1 cellular context compared by ENCODE assay signal in the genomic region with DNA sequence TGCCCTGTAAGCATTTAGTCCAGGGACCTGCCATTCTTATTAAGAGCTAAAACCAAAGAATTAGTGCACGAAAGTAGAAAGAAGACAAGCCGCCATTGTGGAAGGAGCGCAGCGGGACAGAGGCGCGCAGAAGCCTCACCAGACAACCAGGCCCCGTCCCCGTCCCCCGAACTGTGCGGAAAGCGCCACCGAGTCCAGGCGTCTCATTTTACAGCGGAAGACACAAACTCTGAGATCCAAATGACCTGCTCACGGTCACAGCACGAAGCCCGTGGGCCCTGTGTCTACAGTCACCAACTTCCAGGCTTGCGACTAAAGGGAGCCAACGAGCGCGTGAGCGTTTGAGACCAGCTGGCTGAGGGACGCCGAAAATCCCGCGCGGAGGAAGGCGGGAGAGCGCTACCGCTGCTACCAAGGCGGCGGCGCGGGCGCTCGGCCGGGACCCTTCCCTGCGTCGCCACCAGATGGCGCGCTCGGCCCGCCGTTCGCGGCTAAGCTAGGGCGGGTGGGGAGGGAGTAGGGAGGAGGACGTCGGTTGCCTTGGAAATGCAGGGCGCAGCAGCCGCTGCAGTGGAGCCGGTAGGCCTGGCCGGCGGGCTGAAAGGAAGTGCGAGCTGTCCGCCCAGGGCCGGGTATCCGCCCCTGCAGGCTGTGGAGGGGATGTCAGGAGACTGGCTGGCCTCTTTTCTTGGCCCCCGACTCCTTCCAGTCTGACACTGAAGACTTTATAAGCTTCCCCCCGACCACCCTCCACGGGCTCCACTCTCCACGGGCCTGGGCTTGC.
TF ChIP-seq lines count a peak whose summit lies in the region.

No MANE protein-coding gene starts in this region.

TF ChIP-seq in HEK293, 187 proteins besides CTCF, POLR2A, EP300 and RAD21 (continued from another document and continues in another):
- TF ChIP-seq, protein P1, sequence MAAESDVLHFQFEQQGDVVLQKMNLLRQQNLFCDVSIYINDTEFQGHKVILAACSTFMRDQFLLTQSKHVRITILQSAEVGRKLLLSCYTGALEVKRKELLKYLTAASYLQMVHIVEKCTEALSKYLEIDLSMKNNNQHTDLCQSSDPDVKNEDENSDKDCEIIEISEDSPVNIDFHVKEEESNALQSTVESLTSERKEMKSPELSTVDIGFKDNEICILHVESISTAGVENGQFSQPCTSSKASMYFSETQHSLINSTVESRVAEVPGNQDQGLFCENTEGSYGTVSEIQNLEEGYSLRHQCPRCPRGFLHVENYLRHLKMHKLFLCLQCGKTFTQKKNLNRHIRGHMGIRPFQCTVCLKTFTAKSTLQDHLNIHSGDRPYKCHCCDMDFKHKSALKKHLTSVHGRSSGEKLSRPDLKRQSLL (tag by site-specific recombination; IDR thresholded peaks at IDR 0.05), result no peak
- TF ChIP-seq ZNF514 (tag by site-specific recombination; IDR thresholded peaks at IDR 0.05), result no peak
- no peak for TF ChIP-seq ZNF747 (tag by site-specific recombination; IDR thresholded peaks at IDR 0.05)
- 0 out of 2 replicates have a peak, but pooled peaks have one; percentile 47 for TF ChIP-seq MZF1 (tag by site-specific recombination; IDR thresholded peaks at IDR 0.05; ENCODE audit: borderline replicate concordance)
- TF ChIP-seq ZNF24 (tag by site-specific recombination; IDR thresholded peaks at IDR 0.05), result 0 out of 2 replicates have a peak, but pooled peaks have one; percentile 42
- TF ChIP-seq, protein P2, sequence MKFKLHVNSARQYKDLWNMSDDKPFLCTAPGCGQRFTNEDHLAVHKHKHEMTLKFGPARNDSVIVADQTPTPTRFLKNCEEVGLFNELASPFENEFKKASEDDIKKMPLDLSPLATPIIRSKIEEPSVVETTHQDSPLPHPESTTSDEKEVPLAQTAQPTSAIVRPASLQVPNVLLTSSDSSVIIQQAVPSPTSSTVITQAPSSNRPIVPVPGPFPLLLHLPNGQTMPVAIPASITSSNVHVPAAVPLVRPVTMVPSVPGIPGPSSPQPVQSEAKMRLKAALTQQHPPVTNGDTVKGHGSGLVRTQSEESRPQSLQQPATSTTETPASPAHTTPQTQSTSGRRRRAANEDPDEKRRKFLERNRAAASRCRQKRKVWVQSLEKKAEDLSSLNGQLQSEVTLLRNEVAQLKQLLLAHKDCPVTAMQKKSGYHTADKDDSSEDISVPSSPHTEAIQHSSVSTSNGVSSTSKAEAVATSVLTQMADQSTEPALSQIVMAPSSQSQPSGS (tag by site-specific recombination; IDR thresholded peaks at IDR 0.05; ENCODE audit: low read depth), result no peak
- TF ChIP-seq, protein P3, sequence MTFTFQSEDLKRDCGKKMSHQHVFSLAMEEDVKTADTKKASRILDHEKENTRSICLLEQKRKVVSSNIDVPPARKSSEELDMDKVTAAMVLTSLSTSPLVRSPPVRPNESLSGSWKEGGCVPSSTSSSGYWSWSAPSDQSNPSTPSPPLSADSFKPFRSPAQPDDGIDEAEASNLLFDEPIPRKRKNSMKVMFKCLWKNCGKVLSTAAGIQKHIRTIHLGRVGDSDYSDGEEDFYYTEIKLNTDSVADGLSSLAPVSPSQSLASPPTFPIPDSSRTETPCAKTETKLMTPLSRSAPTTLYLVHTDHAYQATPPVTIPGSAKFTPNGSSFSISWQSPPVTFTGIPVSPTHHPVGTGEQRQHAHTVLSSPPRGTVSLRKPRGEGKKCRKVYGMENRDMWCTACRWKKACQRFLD (tag by site-specific recombination; IDR thresholded peaks at IDR 0.05), result no peak
- no peak for TF ChIP-seq ZNF16 (tag by site-specific recombination; IDR thresholded peaks at IDR 0.05; ENCODE audit: low read depth)
- peak; percentile 25 for TF ChIP-seq ZFHX2 (tag by site-specific recombination; conservative IDR thresholded peaks at IDR 0.05)
- TF ChIP-seq, protein P4, sequence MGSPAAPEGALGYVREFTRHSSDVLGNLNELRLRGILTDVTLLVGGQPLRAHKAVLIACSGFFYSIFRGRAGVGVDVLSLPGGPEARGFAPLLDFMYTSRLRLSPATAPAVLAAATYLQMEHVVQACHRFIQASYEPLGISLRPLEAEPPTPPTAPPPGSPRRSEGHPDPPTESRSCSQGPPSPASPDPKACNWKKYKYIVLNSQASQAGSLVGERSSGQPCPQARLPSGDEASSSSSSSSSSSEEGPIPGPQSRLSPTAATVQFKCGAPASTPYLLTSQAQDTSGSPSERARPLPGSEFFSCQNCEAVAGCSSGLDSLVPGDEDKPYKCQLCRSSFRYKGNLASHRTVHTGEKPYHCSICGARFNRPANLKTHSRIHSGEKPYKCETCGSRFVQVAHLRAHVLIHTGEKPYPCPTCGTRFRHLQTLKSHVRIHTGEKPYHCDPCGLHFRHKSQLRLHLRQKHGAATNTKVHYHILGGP (tag by site-specific recombination; IDR thresholded peaks at IDR 0.05), result no peak
- TF ChIP-seq, protein P5, sequence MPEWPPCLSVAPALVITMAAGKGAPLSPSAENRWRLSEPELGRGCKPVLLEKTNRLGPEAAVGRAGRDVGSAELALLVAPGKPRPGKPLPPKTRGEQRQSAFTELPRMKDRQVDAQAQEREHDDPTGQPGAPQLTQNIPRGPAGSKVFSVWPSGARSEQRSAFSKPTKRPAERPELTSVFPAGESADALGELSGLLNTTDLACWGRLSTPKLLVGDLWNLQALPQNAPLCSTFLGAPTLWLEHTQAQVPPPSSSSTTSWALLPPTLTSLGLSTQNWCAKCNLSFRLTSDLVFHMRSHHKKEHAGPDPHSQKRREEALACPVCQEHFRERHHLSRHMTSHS (tag by site-specific recombination; IDR thresholded peaks at IDR 0.05), result no peak
- TF ChIP-seq ZFP41 (tag by site-specific recombination; IDR thresholded peaks at IDR 0.05; ENCODE audit: borderline replicate concordance), result no peak
- no peak for TF ChIP-seq ZNF223 (tag by site-specific recombination; IDR thresholded peaks at IDR 0.05)
- 0 out of 2 replicates have a peak, but pooled peaks have one; percentile 14 for TF ChIP-seq SP3 (tag by site-specific recombination; IDR thresholded peaks at IDR 0.05)
- TF ChIP-seq ZNF501 (tag by site-specific recombination; IDR thresholded peaks at IDR 0.05), result peak; percentile 70
- peak; percentile 57; the same call in 1 of the 2 replicates for TF ChIP-seq ZNF366 (tag by site-specific recombination; conservative IDR thresholded peaks at IDR 0.05)
- TF ChIP-seq, protein P6, sequence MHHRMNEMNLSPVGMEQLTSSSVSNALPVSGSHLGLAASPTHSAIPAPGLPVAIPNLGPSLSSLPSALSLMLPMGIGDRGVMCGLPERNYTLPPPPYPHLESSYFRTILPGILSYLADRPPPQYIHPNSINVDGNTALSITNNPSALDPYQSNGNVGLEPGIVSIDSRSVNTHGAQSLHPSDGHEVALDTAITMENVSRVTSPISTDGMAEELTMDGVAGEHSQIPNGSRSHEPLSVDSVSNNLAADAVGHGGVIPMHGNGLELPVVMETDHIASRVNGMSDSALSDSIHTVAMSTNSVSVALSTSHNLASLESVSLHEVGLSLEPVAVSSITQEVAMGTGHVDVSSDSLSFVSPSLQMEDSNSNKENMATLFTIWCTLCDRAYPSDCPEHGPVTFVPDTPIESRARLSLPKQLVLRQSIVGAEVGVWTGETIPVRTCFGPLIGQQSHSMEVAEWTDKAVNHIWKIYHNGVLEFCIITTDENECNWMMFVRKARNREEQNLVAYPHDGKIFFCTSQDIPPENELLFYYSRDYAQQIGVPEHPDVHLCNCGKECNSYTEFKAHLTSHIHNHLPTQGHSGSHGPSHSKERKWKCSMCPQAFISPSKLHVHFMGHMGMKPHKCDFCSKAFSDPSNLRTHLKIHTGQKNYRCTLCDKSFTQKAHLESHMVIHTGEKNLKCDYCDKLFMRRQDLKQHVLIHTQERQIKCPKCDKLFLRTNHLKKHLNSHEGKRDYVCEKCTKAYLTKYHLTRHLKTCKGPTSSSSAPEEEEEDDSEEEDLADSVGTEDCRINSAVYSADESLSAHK (tag by site-specific recombination; IDR thresholded peaks at IDR 0.05), result no peak
- TF ChIP-seq, protein P7, sequence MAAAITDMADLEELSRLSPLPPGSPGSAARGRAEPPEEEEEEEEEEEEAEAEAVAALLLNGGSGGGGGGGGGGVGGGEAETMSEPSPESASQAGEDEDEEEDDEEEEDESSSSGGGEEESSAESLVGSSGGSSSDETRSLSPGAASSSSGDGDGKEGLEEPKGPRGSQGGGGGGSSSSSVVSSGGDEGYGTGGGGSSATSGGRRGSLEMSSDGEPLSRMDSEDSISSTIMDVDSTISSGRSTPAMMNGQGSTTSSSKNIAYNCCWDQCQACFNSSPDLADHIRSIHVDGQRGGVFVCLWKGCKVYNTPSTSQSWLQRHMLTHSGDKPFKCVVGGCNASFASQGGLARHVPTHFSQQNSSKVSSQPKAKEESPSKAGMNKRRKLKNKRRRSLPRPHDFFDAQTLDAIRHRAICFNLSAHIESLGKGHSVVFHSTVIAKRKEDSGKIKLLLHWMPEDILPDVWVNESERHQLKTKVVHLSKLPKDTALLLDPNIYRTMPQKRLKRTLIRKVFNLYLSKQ (tag by site-specific recombination; IDR thresholded peaks at IDR 0.05; ENCODE audit: borderline replicate concordance), result no peak
- TF ChIP-seq ZNF23 (tag by site-specific recombination; IDR thresholded peaks at IDR 0.05; ENCODE audit: borderline replicate concordance), result no peak
- TF ChIP-seq OSR2 (tag by site-specific recombination; IDR thresholded peaks at IDR 0.05), result peak; percentile 53; the same call in 1 of the 2 replicates
- no peak for TF ChIP-seq ZBTB20 (tag by site-specific recombination; IDR thresholded peaks at IDR 0.05)
- peak; percentile 41; the same call in 1 of the 2 replicates for TF ChIP-seq ZNF394 (tag by site-specific recombination; IDR thresholded peaks at IDR 0.05; ENCODE audit: borderline replicate concordance)
- TF ChIP-seq KLF9 (tag by site-specific recombination; IDR thresholded peaks at IDR 0.05; ENCODE audit: low read depth), result no peak
- TF ChIP-seq, protein P8, sequence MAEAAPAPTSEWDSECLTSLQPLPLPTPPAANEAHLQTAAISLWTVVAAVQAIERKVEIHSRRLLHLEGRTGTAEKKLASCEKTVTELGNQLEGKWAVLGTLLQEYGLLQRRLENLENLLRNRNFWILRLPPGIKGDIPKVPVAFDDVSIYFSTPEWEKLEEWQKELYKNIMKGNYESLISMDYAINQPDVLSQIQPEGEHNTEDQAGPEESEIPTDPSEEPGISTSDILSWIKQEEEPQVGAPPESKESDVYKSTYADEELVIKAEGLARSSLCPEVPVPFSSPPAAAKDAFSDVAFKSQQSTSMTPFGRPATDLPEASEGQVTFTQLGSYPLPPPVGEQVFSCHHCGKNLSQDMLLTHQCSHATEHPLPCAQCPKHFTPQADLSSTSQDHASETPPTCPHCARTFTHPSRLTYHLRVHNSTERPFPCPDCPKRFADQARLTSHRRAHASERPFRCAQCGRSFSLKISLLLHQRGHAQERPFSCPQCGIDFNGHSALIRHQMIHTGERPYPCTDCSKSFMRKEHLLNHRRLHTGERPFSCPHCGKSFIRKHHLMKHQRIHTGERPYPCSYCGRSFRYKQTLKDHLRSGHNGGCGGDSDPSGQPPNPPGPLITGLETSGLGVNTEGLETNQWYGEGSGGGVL (tag by site-specific recombination; IDR thresholded peaks at IDR 0.05), result no peak
- no peak for TF ChIP-seq HOXC10 (CRISPR knock-in tag; IDR thresholded peaks at IDR 0.05)
- TF ChIP-seq ZNF121 (tag by site-specific recombination; IDR thresholded peaks at IDR 0.05), result no peak
- TF ChIP-seq ZNF664 (tag by site-specific recombination; IDR thresholded peaks at IDR 0.05), result no peak
- TF ChIP-seq WT1 (tag by site-specific recombination; IDR thresholded peaks at IDR 0.05), result peak; percentile 66
- no peak for TF ChIP-seq ZNF157 (tag by site-specific recombination; IDR thresholded peaks at IDR 0.05)
- TF ChIP-seq, protein P9, sequence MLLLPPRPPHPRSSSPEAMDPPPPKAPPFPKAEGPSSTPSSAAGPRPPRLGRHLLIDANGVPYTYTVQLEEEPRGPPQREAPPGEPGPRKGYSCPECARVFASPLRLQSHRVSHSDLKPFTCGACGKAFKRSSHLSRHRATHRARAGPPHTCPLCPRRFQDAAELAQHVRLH (tag by site-specific recombination; IDR thresholded peaks at IDR 0.05), result peak; percentile 78
- 0 out of 2 replicates have a peak, but pooled peaks have one; percentile 50 for TF ChIP-seq ZXDB (tag by site-specific recombination; IDR thresholded peaks at IDR 0.05)
- TF ChIP-seq ZNF221 (tag by site-specific recombination; IDR thresholded peaks at IDR 0.05; ENCODE audit: borderline replicate concordance), result no peak
- TF ChIP-seq ZNF341 (tag by site-specific recombination; IDR thresholded peaks at IDR 0.05; ENCODE audit: low read depth), result 0 out of 2 replicates have a peak, but pooled peaks have one; percentile 24
- peak; percentile 50 for TF ChIP-seq ZBTB17 (tag by site-specific recombination; IDR thresholded peaks at IDR 0.05)
- TF ChIP-seq ZNF596 (tag by site-specific recombination; IDR thresholded peaks at IDR 0.05), result no peak
- TF ChIP-seq, protein P10, sequence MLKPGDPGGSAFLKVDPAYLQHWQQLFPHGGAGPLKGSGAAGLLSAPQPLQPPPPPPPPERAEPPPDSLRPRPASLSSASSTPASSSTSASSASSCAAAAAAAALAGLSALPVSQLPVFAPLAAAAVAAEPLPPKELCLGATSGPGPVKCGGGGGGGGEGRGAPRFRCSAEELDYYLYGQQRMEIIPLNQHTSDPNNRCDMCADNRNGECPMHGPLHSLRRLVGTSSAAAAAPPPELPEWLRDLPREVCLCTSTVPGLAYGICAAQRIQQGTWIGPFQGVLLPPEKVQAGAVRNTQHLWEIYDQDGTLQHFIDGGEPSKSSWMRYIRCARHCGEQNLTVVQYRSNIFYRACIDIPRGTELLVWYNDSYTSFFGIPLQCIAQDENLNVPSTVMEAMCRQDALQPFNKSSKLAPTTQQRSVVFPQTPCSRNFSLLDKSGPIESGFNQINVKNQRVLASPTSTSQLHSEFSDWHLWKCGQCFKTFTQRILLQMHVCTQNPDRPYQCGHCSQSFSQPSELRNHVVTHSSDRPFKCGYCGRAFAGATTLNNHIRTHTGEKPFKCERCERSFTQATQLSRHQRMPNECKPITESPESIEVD (tag by site-specific recombination; IDR thresholded peaks at IDR 0.05), result no peak
- no peak for TF ChIP-seq ZNF530 (tag by site-specific recombination; IDR thresholded peaks at IDR 0.05; ENCODE audit: low read depth)
- TF ChIP-seq ZNF175 (tag by site-specific recombination; IDR thresholded peaks at IDR 0.05), result no peak
- TF ChIP-seq ZFP69B (tag by site-specific recombination; IDR thresholded peaks at IDR 0.05), result no peak
- TF ChIP-seq ZNF658 (tag by site-specific recombination; IDR thresholded peaks at IDR 0.05), result no peak
- TF ChIP-seq, protein P11, sequence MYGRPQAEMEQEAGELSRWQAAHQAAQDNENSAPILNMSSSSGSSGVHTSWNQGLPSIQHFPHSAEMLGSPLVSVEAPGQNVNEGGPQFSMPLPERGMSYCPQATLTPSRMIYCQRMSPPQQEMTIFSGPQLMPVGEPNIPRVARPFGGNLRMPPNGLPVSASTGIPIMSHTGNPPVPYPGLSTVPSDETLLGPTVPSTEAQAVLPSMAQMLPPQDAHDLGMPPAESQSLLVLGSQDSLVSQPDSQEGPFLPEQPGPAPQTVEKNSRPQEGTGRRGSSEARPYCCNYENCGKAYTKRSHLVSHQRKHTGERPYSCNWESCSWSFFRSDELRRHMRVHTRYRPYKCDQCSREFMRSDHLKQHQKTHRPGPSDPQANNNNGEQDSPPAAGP (tag by site-specific recombination; IDR thresholded peaks at IDR 0.05), result peak; percentile 69; the same call in 1 of the 2 replicates
- no peak for TF ChIP-seq ZNF37A (tag by site-specific recombination; IDR thresholded peaks at IDR 0.05)
- no peak for TF ChIP-seq GLI4 (tag by site-specific recombination; IDR thresholded peaks at IDR 0.05)
- TF ChIP-seq ZNF302 (tag by site-specific recombination; IDR thresholded peaks at IDR 0.05; ENCODE audit: low read depth), result no peak
- TF ChIP-seq GLIS1 (tag by site-specific recombination; IDR thresholded peaks at IDR 0.05), result no peak
- TF ChIP-seq ZBTB8A (tag by site-specific recombination; IDR thresholded peaks at IDR 0.05), result peak; percentile 85
- TF ChIP-seq YY2 (tag by site-specific recombination; IDR thresholded peaks at IDR 0.05), result no peak
- peak; percentile 34; the same call in 1 of the 2 replicates for TF ChIP-seq ZFP37 (tag by site-specific recombination; IDR thresholded peaks at IDR 0.05)
